ENCODE assay signal across 7 cellular contexts in the genomic region with DNA sequence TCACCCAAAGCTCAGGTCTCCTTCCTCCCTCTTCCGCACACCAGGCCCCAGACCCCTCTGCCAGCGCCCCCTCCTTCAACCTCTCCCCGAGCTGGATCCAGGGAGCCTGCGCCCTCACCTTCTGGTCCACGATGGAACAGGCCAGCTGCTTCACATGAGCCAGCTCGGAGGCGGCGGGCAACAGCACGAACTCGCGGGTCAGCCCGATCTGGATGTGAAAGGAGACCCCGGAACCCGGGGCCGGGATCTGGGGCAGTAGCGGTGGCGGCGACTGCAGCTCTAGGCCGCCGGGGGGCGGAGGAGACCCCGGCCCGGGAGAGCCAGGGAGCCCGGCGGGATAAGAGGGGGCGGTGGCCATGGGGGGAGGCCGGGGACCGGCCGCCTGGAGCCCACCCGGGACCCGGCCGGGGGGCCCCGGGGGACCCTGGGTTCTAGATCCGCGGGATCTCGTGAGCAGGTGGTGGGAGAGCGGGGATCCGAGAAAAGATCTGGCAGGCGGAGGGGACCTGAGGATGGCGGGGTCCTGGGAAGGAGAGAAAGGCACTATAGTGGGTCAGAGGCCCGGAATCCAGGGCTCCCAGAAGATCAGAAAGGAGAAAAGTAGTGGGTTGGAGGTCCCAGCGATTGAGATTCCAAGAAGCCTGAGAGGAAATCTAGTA. TPM values are rescaled to one million over a fixed set of nuclear protein-coding genes. Genes with fewer than 3 reads are reported as not detected.
DNase-seq lines count a peak whose midpoint lies in the region; ATAC-seq, FAIRE-seq and TF ChIP-seq lines count a peak whose summit lies in the region.

No MANE protein-coding gene starts in this region.

- H4K5ac ChIP-seq in H1 (ENCODE audit: insufficient read length, low read depth, low read length): peak overlapping the region; percentile 78

- no peak overlapping the region for H3K14ac ChIP-seq in H1 (ENCODE audit: insufficient read length)

- peak overlapping the region; percentile 95 for H3K4me3 Mint-ChIP-seq in natural killer cell treated with Interleukin-12 subunit alpha and Interleukin-12 subunit beta and Interleukin-15 and Interleukin-18, amount 100 ng/mL, for 72 hours

- TF ChIP-seq CTCF in H1 (IDR thresholded peaks at IDR 0.05; ENCODE audit: control extremely low read depth in 1 of 3, insufficient read depth in 1 of 3, low read depth in 1 of 3, low read length in 3 of 3): peak; percentile 20 to 45 (median 25)

- peak overlapping the region; percentile 91 for H3K4me2 ChIP-seq in H1 (ENCODE audit: insufficient read depth in 1 of 2, low read depth in 2 of 2, low read length in 2 of 2)

- H3K23me2 ChIP-seq in H1 (ENCODE audit: low read depth, low read length): peaks cover 13% of the 10 kb centered on the region; the same call in 1 of the 2 replicates

- peaks cover 2 to 14% (median 9%) of the 10 kb centered on the region in 4 experiments; a peak in 5 of 8 replicates for H3K36me3 ChIP-seq in H1 (ENCODE audit: control insufficient read depth in 2 of 4, insufficient read depth in 4 of 4, low read length in 3 of 4)

- peak overlapping the region; percentile 61 for H3K4ac ChIP-seq in H1 (replicated peaks; ENCODE audit: insufficient read length, low read depth, low read length)

- peak overlapping the region; percentile 59; the same call in 1 of the 2 replicates for H4K8ac ChIP-seq in H1 (ENCODE audit: extremely low read depth, insufficient read depth, low read length)

- no peaks in the 10 kb centered on the region for H3K9me3 ChIP-seq in H1 (ENCODE audit: insufficient read depth in 2 of 2, low read depth in 1 of 2, low read length in 1 of 2)

- no peak overlapping the region for H2BK15ac ChIP-seq in H1 (ENCODE audit: low read length)

- H4K20me1 ChIP-seq in H1 (replicated peaks in 1 of 2; ENCODE audit: control insufficient read depth in 1 of 2, insufficient read depth in 2 of 2, low read length in 2 of 2): peaks cover 0 to 10% of the 10 kb centered on the region in 2 experiments

- H3K27me3 Mint-ChIP-seq in natural killer cell treated with Interleukin-12 subunit alpha and Interleukin-12 subunit beta and Interleukin-15 and Interleukin-18, amount 100 ng/mL, for 72 hours: no peaks in the 10 kb centered on the region

- no peak for TF ChIP-seq EP300 in H1 (IDR thresholded peaks at IDR 0.05; ENCODE audit: borderline replicate concordance in 1 of 2, low read depth in 2 of 2, low read length in 2 of 2)

- H3K9ac ChIP-seq in H1 (replicated peaks in 1 of 4; ENCODE audit: extremely low read depth in 1 of 4, low read depth in 3 of 4, low read length in 3 of 4): peak overlapping the region; percentile 34 to 74 (median 46)

- H3K79me1 ChIP-seq in H1 (ENCODE audit: low read depth, low read length): 0 out of 2 replicates have a peak, but pooled peaks cover 4% of the 10 kb centered on the region

- H3K27ac Mint-ChIP-seq in natural killer cell treated with Interleukin-12 subunit alpha and Interleukin-12 subunit beta and Interleukin-15 and Interleukin-18, amount 100 ng/mL, for 72 hours: peak overlapping the region; percentile 89 to 98

- CTCF ChIA-PET in H1 (lab: Charles Lee; ENCODE audit: partially characterized antibody): interaction anchor here (0.6 to 7.5 kb wide), 12 partner anchors 9 to 294 kb away, joined by 3 to 46 read pairs (median 3); no protein-coding TSS in a partner anchor

- H4K91ac ChIP-seq in H1 (replicated peaks; ENCODE audit: insufficient read length, low read length): no peak overlapping the region

- H2BK20ac ChIP-seq in H1 (ENCODE audit: low read length): no peak overlapping the region

- no peak overlapping the region for H2BK12ac ChIP-seq in H1 (ENCODE audit: low read depth, low read length)

- H2AK5ac ChIP-seq in H1 (ENCODE audit: low read depth, low read length): no peak overlapping the region

- H2BK120ac ChIP-seq in H1 (replicated peaks; ENCODE audit: low read depth, low read length): no peak overlapping the region

- peaks cover 0 to 15% (median 6%) of the 10 kb centered on the region in 4 experiments; a peak in 5 of 7 replicates for H3K4me1 ChIP-seq in H1 (replicated peaks in 1 of 4; ENCODE audit: control insufficient read depth in 3 of 4, insufficient read depth in 4 of 4, low read length in 3 of 4)

- no peak overlapping the region for H3K23ac ChIP-seq in H1 (ENCODE audit: insufficient read length)

- ATAC-seq in natural killer cell treated with Interleukin-12 subunit alpha and Interleukin-12 subunit beta and Interleukin-15 and Interleukin-18, amount 100 ng/mL, for 72 hours: no peak
- ATAC-seq in HG02973 (IDR thresholded peaks at IDR 0.05; ENCODE audit: unreplicated experiment): no peak

- DNase-seq in RPMI8226: peak; percentile 15
- DNase-seq in H1 (ENCODE audit: low read depth in 1 of 2, low spot score in 2 of 2): peak in 1 of 2 experiments; percentile 77
- peak; percentile 61 for DNase-seq in natural killer cell treated with Interleukin-12 subunit alpha and Interleukin-12 subunit beta and Interleukin-15 and Interleukin-18, amount 100 ng/mL, for 72 hours (ENCODE audit: low spot score)
- DNase-seq in pons (ENCODE audit: low spot score): no peak
- no peak for DNase-seq in frontal cortex (ENCODE audit: low spot score in 2 of 2)

- TF ChIP-seq POLR2A in GM15510 (IDR thresholded peaks at IDR 0.05; ENCODE audit: borderline replicate concordance, extremely low read depth, insufficient read length): peak; percentile 18
- no peak for TF ChIP-seq POLR2A in H1 (IDR thresholded peaks at IDR 0.05; ENCODE audit: control extremely low read depth in 1 of 2, low read depth in 2 of 2, low read length in 2 of 2)

- peaks cover 42 to 52% of the 10 kb centered on the region in 2 donors for H3K4me1 Mint-ChIP-seq in natural killer cell treated with Interleukin-12 subunit alpha and Interleukin-12 subunit beta and Interleukin-15 and Interleukin-18, amount 100 ng/mL, for 72 hours (ENCODE audit: low read depth in 2 of 2)

- H3K56ac ChIP-seq in H1 (replicated peaks; ENCODE audit: insufficient read length, low read depth, low read length): no peak overlapping the region

- no peak overlapping the region for H2AFZ ChIP-seq in H1 (ENCODE audit: low read length)

- H3K18ac ChIP-seq in H1 (ENCODE audit: extremely low read depth, low read length): peak overlapping the region; percentile 71

- TF ChIP-seq RAD21 in H1 (IDR thresholded peaks at IDR 0.05 in 1 of 2, conservative IDR thresholded peaks at IDR 0.05 in 1 of 2; ENCODE audit: low read depth in 2 of 2, low read length in 2 of 2): peak in 1 of 2 experiments; percentile 42; a peak in 2 of 4 replicates

- FAIRE-seq in H1 (lab: Jason Lieb, UNC): no peak
- no peak for FAIRE-seq in frontal cortex (lab: Jason Lieb, UNC)

- H3K27me3 ChIP-seq in H1 (replicated peaks in 1 of 4; ENCODE audit: control insufficient read depth in 3 of 4, extremely low read depth in 1 of 4, insufficient read depth in 3 of 4, low read length in 3 of 4): no peaks in the 10 kb centered on the region

- 3% methylated on average over 22 of the region's 42 CpGs; no CpG with 5 or more reads in 1 of the 2 experiments for WGBS in H1 (ENCODE audit: extremely low coverage in 1 of 2, insufficient coverage in 1 of 2, insufficient read length in 1 of 2, insufficient replicate concordance in 2 of 2, low coverage in 1 of 2, low lambda C conversion rate in 2 of 2, missing lambda C conversion rate in 1 of 2), 2 experiments

- POLR2A ChIA-PET in H1 (lab: Charles Lee; ENCODE audit: partially characterized antibody): interaction anchor here (0.7 to 4.7 kb wide), 15 partner anchors 8 to 71 kb away, joined by 3 to 18 read pairs (median 4); partner anchors contain the start of genes DACT3 and SLC1A5

- H3K4me3 ChIP-seq in H1 (ENCODE audit: extremely low read depth in 1 of 4, insufficient read depth in 2 of 4, low read depth in 3 of 4, low read length in 4 of 4): peak overlapping the region; percentile 63 to 94 (median 81)

- H3K79me2 ChIP-seq in H1 (ENCODE audit: control insufficient read depth in 1 of 2, insufficient read depth in 2 of 2, low read length in 2 of 2): peaks cover 0 to 19% of the 10 kb centered on the region in 2 experiments; a peak in 2 of 4 replicates

- H3K27ac ChIP-seq in H1 (ENCODE audit: low read depth, low read length): no peak overlapping the region

- H3K9me3 Mint-ChIP-seq in natural killer cell treated with Interleukin-12 subunit alpha and Interleukin-12 subunit beta and Interleukin-15 and Interleukin-18, amount 100 ng/mL, for 72 hours: no peaks in the 10 kb centered on the region

- peaks cover under 1% of the 10 kb centered on the region for H3K36me3 Mint-ChIP-seq in natural killer cell treated with Interleukin-12 subunit alpha and Interleukin-12 subunit beta and Interleukin-15 and Interleukin-18, amount 100 ng/mL, for 72 hours

- H2BK5ac ChIP-seq in H1 (ENCODE audit: low read depth, low read length): peak overlapping the region; percentile 85; the same call in 1 of the 2 replicates

RNA-seq across cellular contexts. Expression of gene PRKD2, which starts 0.8 kb away (rescaled TPM):
- 63.8 and 73.1 TPM in 2 replicates for total RNA-seq in H1 (2021; fragmentation: NEBNext Ultra II Directional; extraction: Animal tissue kit (Norgen Biotek cat#: 25700))
- 24.4 and 34.9 TPM in 2 replicates for polyA plus RNA-seq in H1 (2011; rRNA removed)
- 21.8 TPM for polyA plus RNA-seq in H1 (2011; cell fraction: cytosol; rRNA removed)
- 52.7 TPM for polyA plus RNA-seq in H1 (2011; cell fraction: nucleus; rRNA removed)
- 40.6 to 71.6 TPM (median 66.7 TPM) in 4 replicates for polyA plus RNA-seq in H1 (2012, experiment 1 of 2)
- 66.5 TPM for polyA plus RNA-seq in H1 (2012, experiment 2 of 2)
- 39.4 TPM for polyA plus RNA-seq in H1 (2013, experiment 1 of 2)
- 39.7 TPM for polyA plus RNA-seq in H1 (2013, experiment 2 of 2)
- 19.5 and 29.8 TPM in 2 replicates for polyA minus RNA-seq in H1 (2011; rRNA and poly(A)+ RNA removed)
- polyA minus RNA-seq in H1 (2011; cell fraction: cytosol; rRNA and poly(A)+ RNA removed): 43.1 TPM
- polyA minus RNA-seq in H1 (2011; cell fraction: nucleus; rRNA and poly(A)+ RNA removed): 20.4 TPM
- 10 to 100 TPM; 82.3 to 100.0 TPM for total RNA-seq in natural killer cell treated with Interleukin-12 subunit alpha and Interleukin-12 subunit beta and Interleukin-15 and Interleukin-18, amount 100 ng/mL, for 72 hours
- 5.3 TPM for total RNA-seq in frontal cortex

RNA-seq across cellular contexts. Expression of gene FKRP, which starts 29.7 kb away (rescaled TPM):
- 24.4 and 24.8 TPM in 2 replicates for total RNA-seq in H1 (2021; fragmentation: NEBNext Ultra II Directional; extraction: Animal tissue kit (Norgen Biotek cat#: 25700))
- 17.1 and 29.1 TPM in 2 replicates for polyA plus RNA-seq in H1 (2011; rRNA removed)
- polyA plus RNA-seq in H1 (2011; cell fraction: cytosol; rRNA removed): 16.6 TPM
- 36.2 TPM for polyA plus RNA-seq in H1 (2011; cell fraction: nucleus; rRNA removed)
- polyA plus RNA-seq in H1 (2012, experiment 1 of 2): 22.3 to 27.7 TPM (median 25.3 TPM) in 4 replicates
- 18.2 TPM for polyA plus RNA-seq in H1 (2012, experiment 2 of 2)
- polyA plus RNA-seq in H1 (2013, experiment 1 of 2): 31.2 TPM
- polyA plus RNA-seq in H1 (2013, experiment 2 of 2): 30.1 TPM
- 9.1 and 10.6 TPM in 2 replicates for polyA minus RNA-seq in H1 (2011; rRNA and poly(A)+ RNA removed)
- polyA minus RNA-seq in H1 (2011; cell fraction: cytosol; rRNA and poly(A)+ RNA removed): 10.7 TPM
- polyA minus RNA-seq in H1 (2011; cell fraction: nucleus; rRNA and poly(A)+ RNA removed): 13.1 TPM
- 10 to 100 TPM; 16.4 to 25.4 TPM for total RNA-seq in natural killer cell treated with Interleukin-12 subunit alpha and Interleukin-12 subunit beta and Interleukin-15 and Interleukin-18, amount 100 ng/mL, for 72 hours
- total RNA-seq in frontal cortex: 12.6 TPM

RNA-seq across cellular contexts. Expression of gene STRN4, which starts 30.1 kb away (rescaled TPM):
- 120 and 124 TPM in 2 replicates for total RNA-seq in H1 (2021; fragmentation: NEBNext Ultra II Directional; extraction: Animal tissue kit (Norgen Biotek cat#: 25700))
- polyA plus RNA-seq in H1 (2011; rRNA removed): 187 and 298 TPM in 2 replicates
- 187 TPM for polyA plus RNA-seq in H1 (2011; cell fraction: cytosol; rRNA removed)
- polyA plus RNA-seq in H1 (2011; cell fraction: nucleus; rRNA removed): 357 TPM
- 79.5 to 127 TPM (median 116 TPM) in 4 replicates for polyA plus RNA-seq in H1 (2012, experiment 1 of 2)
- polyA plus RNA-seq in H1 (2012, experiment 2 of 2): 86.4 TPM
- polyA plus RNA-seq in H1 (2013, experiment 1 of 2): 74.9 TPM
- polyA plus RNA-seq in H1 (2013, experiment 2 of 2): 72.9 TPM
- 98.5 and 101 TPM in 2 replicates for polyA minus RNA-seq in H1 (2011; rRNA and poly(A)+ RNA removed)
- 89.5 TPM for polyA minus RNA-seq in H1 (2011; cell fraction: cytosol; rRNA and poly(A)+ RNA removed)
- polyA minus RNA-seq in H1 (2011; cell fraction: nucleus; rRNA and poly(A)+ RNA removed): 111 TPM
- total RNA-seq in natural killer cell treated with Interleukin-12 subunit alpha and Interleukin-12 subunit beta and Interleukin-15 and Interleukin-18, amount 100 ng/mL, for 72 hours: 100 to 1,000 TPM in 1 of 2 donors, 10 to 100 TPM in 1; 88.9 to 121 TPM
- 86.4 TPM for total RNA-seq in frontal cortex

RNA-seq across cellular contexts. Expression of gene DACT3, which starts 55.2 kb away (rescaled TPM):
- total RNA-seq in H1 (2021; fragmentation: NEBNext Ultra II Directional; extraction: Animal tissue kit (Norgen Biotek cat#: 25700)): 1.5 and 2.0 TPM in 2 replicates
- 1.8 and 1.9 TPM in 2 replicates for polyA plus RNA-seq in H1 (2011; rRNA removed)
- polyA plus RNA-seq in H1 (2011; cell fraction: cytosol; rRNA removed): 1.8 TPM
- 2.1 TPM for polyA plus RNA-seq in H1 (2011; cell fraction: nucleus; rRNA removed)
- polyA plus RNA-seq in H1 (2012, experiment 1 of 2): 1.1 to 1.4 TPM (median 1.2 TPM) in 4 replicates
- polyA plus RNA-seq in H1 (2012, experiment 2 of 2): 1.4 TPM
- polyA plus RNA-seq in H1 (2013, experiment 1 of 2): 1.3 TPM
- 1.3 TPM for polyA plus RNA-seq in H1 (2013, experiment 2 of 2)
- polyA minus RNA-seq in H1 (2011; rRNA and poly(A)+ RNA removed): 0.61 and 1.2 TPM in 2 replicates
- 0.81 TPM for polyA minus RNA-seq in H1 (2011; cell fraction: cytosol; rRNA and poly(A)+ RNA removed)
- 1.00 TPM for polyA minus RNA-seq in H1 (2011; cell fraction: nucleus; rRNA and poly(A)+ RNA removed)
- total RNA-seq in natural killer cell treated with Interleukin-12 subunit alpha and Interleukin-12 subunit beta and Interleukin-15 and Interleukin-18, amount 100 ng/mL, for 72 hours: under 1 TPM in 1 of 2 donors, not detected in 1; 0.36 TPM
- total RNA-seq in frontal cortex: 17.5 TPM

Comparison
In these comparisons a context has a peak if more than half of its experiments do, and no peak if none do; other contexts are left out.
1. DNase-seq: peak in RPMI8226 (single experiment) and natural killer cell treated with Interleukin-12 subunit alpha and Interleukin-12 subunit beta and Interleukin-15 and Interleukin-18, amount 100 ng/mL, for 72 hours (single experiment); none in pons (single experiment) and frontal cortex (0 of 2).
2. RNA of gene PRKD2, which starts 0.8 kb away (total RNA-seq): 82.3 to 100.0 TPM in natural killer cell treated with Interleukin-12 subunit alpha and Interleukin-12 subunit beta and Interleukin-15 and Interleukin-18, amount 100 ng/mL, for 72 hours and 63.8 to 73.1 TPM in H1; 5.3 TPM in frontal cortex (single experiment); every median in the first group is over 10 times any median in the second.